Comparison of ENCODE assay signal across 4 cellular contexts in the genomic region with DNA sequence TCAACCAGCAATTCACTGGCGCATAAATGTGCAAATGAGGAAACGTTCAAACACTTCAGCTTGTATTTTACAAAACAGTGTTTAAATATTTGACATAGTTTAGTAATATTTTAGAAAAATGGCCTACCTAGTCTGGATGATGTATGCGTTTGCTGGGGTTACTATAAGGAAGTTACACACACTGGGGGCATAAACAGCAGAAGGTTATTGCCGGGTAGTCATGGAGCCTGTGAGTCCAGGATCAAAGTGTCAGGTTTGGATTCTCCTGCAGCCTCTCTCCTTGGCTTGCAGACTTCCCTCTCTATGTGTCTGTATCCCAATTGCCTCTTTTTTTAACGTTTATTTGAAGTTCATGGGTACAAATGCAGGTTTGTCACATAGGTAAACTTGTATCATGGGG.
A peak's percentile ranks its signal among the peaks of the same experiment; 100 is the strongest.
DNase-seq lines count a peak whose midpoint lies in the region; ATAC-seq and TF ChIP-seq lines count a peak whose summit lies in the region.
"Not testable (repeated sequence)": the region's sequence is repeated elsewhere in the genome, so short reads cannot be mapped to it uniquely, and the experiment has no call there.

No MANE protein-coding gene starts in this region.

- not testable (repeated sequence) for H3K4me3 ChIP-seq in Karpas-422 (ENCODE audit: low read length); mucosa of descending colon

- H3K79me2 ChIP-seq in Karpas-422 (ENCODE audit: low read length), result not testable (repeated sequence)

- ATAC-seq in left colon, result peak; percentile 91
- ATAC-seq in mucosa of descending colon, result peak; percentile 86

- not testable (repeated sequence) for H3K36me3 Mint-ChIP-seq in glutamatergic neuron (ENCODE audit: unreplicated experiment)

- H3K27ac Mint-ChIP-seq in glutamatergic neuron (ENCODE audit: unreplicated experiment), result peak overlapping the region; percentile 12

- H3K36me3 ChIP-seq in Karpas-422 (ENCODE audit: insufficient read depth, low read length); mucosa of descending colon (ENCODE audit: low read depth): not testable (repeated sequence)

- H3K27me3 ChIP-seq in Karpas-422 (ENCODE audit: low read length), result not testable (repeated sequence)

- not testable (repeated sequence) for H3K27me3 Mint-ChIP-seq in glutamatergic neuron (ENCODE audit: unreplicated experiment)

- DNase-seq in Karpas-422, result peak; percentile 33
- DNase-seq in glutamatergic neuron, left colon, mucosa of descending colon: not testable (repeated sequence)

- H3K9me2 ChIP-seq in Karpas-422 (replicated peaks; ENCODE audit: insufficient read depth, low read length), result not testable (repeated sequence)

- peaks cover 11% of the 10 kb centered on the region for H3K9me3 Mint-ChIP-seq in glutamatergic neuron (ENCODE audit: unreplicated experiment)

- not testable (repeated sequence) for H3K4me2 ChIP-seq in Karpas-422 (ENCODE audit: low read depth, low read length, poor library complexity, severe bottlenecking)

- H3K4me3 Mint-ChIP-seq in glutamatergic neuron (ENCODE audit: unreplicated experiment), result not testable (repeated sequence)

- intact Hi-C loops in left colon (cut with DNase I, micrococcal nuclease); mucosa of descending colon (cut with DNase I, micrococcal nuclease): not testable (repeated sequence)

- not testable (repeated sequence) for H3K9me3 ChIP-seq in Karpas-422 (ENCODE audit: low read length); mucosa of descending colon

- H3K9ac ChIP-seq in Karpas-422 (ENCODE audit: low read length), result not testable (repeated sequence)

- not testable (repeated sequence) for H4K20me1 ChIP-seq in Karpas-422 (ENCODE audit: insufficient read depth, low read depth, low read length)

- not testable (repeated sequence) for TF ChIP-seq CTCF in glutamatergic neuron (IDR thresholded peaks at IDR 0.05; ENCODE audit: partially characterized antibody, unreplicated experiment); mucosa of descending colon (IDR thresholded peaks at IDR 0.05)

- H3K27ac ChIP-seq in Karpas-422 (ENCODE audit: low read length), result not testable (repeated sequence)

- H3K4me1 Mint-ChIP-seq in glutamatergic neuron (ENCODE audit: low read depth, unreplicated experiment), result peaks cover 31% of the 10 kb centered on the region

- H3K4me1 ChIP-seq in Karpas-422 (ENCODE audit: low read length), result peaks cover 48% of the 10 kb centered on the region
- H3K4me1 ChIP-seq in mucosa of descending colon (ENCODE audit: low read depth), result not testable (repeated sequence)

- H2AFZ ChIP-seq in Karpas-422 (ENCODE audit: low read length), result 0 out of 2 replicates have a peak overlapping the region, but pooled peaks have one; percentile 21
